ENCODE assay signal across 12 cellular contexts in the genomic region with DNA sequence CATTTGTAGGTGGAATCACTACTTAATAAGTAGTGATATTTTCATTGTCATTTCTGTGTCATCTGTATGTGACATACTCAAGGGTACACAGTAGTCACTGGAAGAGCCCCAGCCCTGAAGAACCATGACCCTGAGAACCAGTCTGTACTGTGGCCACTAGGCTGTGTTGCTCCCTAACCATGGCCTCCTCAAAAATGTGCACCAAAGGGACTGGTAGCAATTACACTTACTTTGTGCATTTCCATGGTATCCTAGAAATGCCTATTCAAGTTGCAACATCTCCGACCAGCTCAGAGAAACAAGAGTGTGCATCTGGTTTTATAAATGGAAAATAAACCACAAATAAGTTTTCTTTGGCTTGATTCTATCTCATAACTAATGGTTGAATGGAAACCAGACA.
DNase-seq lines count a peak whose midpoint lies in the region; ATAC-seq and TF ChIP-seq lines count a peak whose summit lies in the region.
"Had no signal": no experiment of that assay in that cellular context is flagged by ENCODE, and none has a peak within 500 bp of the region (broad histone marks: within the 10 kb centered on the region; RNA-seq: fewer than 3 reads in every experiment).

No MANE protein-coding gene starts in this region.

- no peak overlapping the region for H3K9ac ChIP-seq in adipocyte (ENCODE audit: low read length)

- H3K27me3 ChIP-seq in adipocyte (replicated peaks; ENCODE audit: control insufficient read depth, insufficient read depth, low read length) (no peaks in the 10 kb centered on the region), dorsolateral prefrontal cortex (no peaks in the 10 kb centered on the region)

- peak; percentile 42 for ATAC-seq in HG02885 (IDR thresholded peaks at IDR 0.05; ENCODE audit: poor library complexity, unreplicated experiment)

- H3K4me1 Mint-ChIP-seq in activated CD4-positive, alpha-beta T cell treated with anti-CD3 and anti-CD28 coated beads, Interleukin-2, amount 10 ng/mL, durations not matched to agents 24 days and 14 days = peaks cover 64% of the 10 kb centered on the region
- H3K4me1 Mint-ChIP-seq in osteocyte (ENCODE audit: unreplicated experiment) = peaks cover 44% of the 10 kb centered on the region

- H3K36me3 Mint-ChIP-seq in activated CD4-positive, alpha-beta T cell treated with anti-CD3 and anti-CD28 coated beads, Interleukin-2, amount 10 ng/mL, durations not matched to agents 24 days and 14 days (ENCODE audit: low read depth) = peaks cover 77% of the 10 kb centered on the region
- peaks cover 4% of the 10 kb centered on the region for H3K36me3 Mint-ChIP-seq in osteocyte (ENCODE audit: unreplicated experiment)

- H3K4me1 ChIP-seq in adipocyte (ENCODE audit: control insufficient read depth, insufficient read depth, low read length) = peaks cover 55% of the 10 kb centered on the region

- H3K27ac Mint-ChIP-seq in activated CD4-positive, alpha-beta T cell treated with anti-CD3 and anti-CD28 coated beads, Interleukin-2, amount 10 ng/mL, durations not matched to agents 24 days and 14 days = peak overlapping the region; percentile 29
- H3K27ac Mint-ChIP-seq in osteocyte (ENCODE audit: unreplicated experiment) = peak overlapping the region; percentile 87
- H3K27ac Mint-ChIP-seq: naive B cell had no signal

- intact Hi-C loops in activated CD4-positive, alpha-beta T cell treated with anti-CD3 and anti-CD28 coated beads, Interleukin-2, amount 10 ng/mL, durations not matched to agents 24 days and 14 days (cut with micrococcal nuclease) = loop anchor here (2.0 kb wide), 2 partner anchors 52 to 116 kb away; no protein-coding TSS in a partner anchor
- intact Hi-C loops in dorsolateral prefrontal cortex (cut with DNase I) = no loop called here

- H3K9me3 ChIP-seq in adipocyte (ENCODE audit: control insufficient read depth, low read length) = no peaks in the 10 kb centered on the region

- H3K27ac ChIP-seq in dorsolateral prefrontal cortex = peak overlapping the region in 5 of 59 donors; percentile 0 to 27 (median 7)
- H3K27ac ChIP-seq: VCaP had no signal

- no peaks in the 10 kb centered on the region for H3K36me3 ChIP-seq in adipocyte (ENCODE audit: control insufficient read depth, insufficient read depth, low read length, severe bottlenecking)

- H3K4me3 ChIP-seq in adipocyte (ENCODE audit: low read length) (no peak overlapping the region), dorsolateral prefrontal cortex (no peak overlapping the region)

- H3K4me3 Mint-ChIP-seq in activated CD4-positive, alpha-beta T cell treated with anti-CD3 and anti-CD28 coated beads, Interleukin-2, amount 10 ng/mL, durations not matched to agents 24 days and 14 days = no peak overlapping the region
- no peak overlapping the region for H3K4me3 Mint-ChIP-seq in osteocyte (ENCODE audit: unreplicated experiment)
- H3K4me3 Mint-ChIP-seq: naive B cell had no signal

- H3K9me3 Mint-ChIP-seq in activated CD4-positive, alpha-beta T cell treated with anti-CD3 and anti-CD28 coated beads, Interleukin-2, amount 10 ng/mL, durations not matched to agents 24 days and 14 days = peaks cover 18% of the 10 kb centered on the region
- H3K9me3 Mint-ChIP-seq in osteocyte (ENCODE audit: unreplicated experiment) = no peaks in the 10 kb centered on the region
- H3K9me3 Mint-ChIP-seq: naive B cell had no signal

- no peaks in the 10 kb centered on the region for H3K27me3 Mint-ChIP-seq in activated CD4-positive, alpha-beta T cell treated with anti-CD3 and anti-CD28 coated beads, Interleukin-2, amount 10 ng/mL, durations not matched to agents 24 days and 14 days
- no peaks in the 10 kb centered on the region for H3K27me3 Mint-ChIP-seq in osteocyte (ENCODE audit: unreplicated experiment)
- H3K27me3 Mint-ChIP-seq: naive B cell had no signal

- peak; percentile 33 for TF ChIP-seq CTCF in osteocyte (IDR thresholded peaks at IDR 0.05)
- TF ChIP-seq CTCF in dorsolateral prefrontal cortex (IDR thresholded peaks at IDR 0.05 in 54 of 56, conservative IDR thresholded peaks at IDR 0.05 in 2 of 56; ENCODE audit: low read depth in 1 of 56, partially characterized antibody in 56 of 56) = peak in 7 of 56 donors; percentile 7 to 33 (median 19)

- DNase-seq in activated CD4-positive, alpha-beta T cell treated with anti-CD3 and anti-CD28 coated beads, Interleukin-2, amount 10 ng/mL, durations not matched to agents 24 days and 14 days = no peak
- DNase-seq in activated CD4-positive, alpha-beta T cell treated with anti-CD3 and anti-CD28 coated beads, Interleukin-2, amount 50 U/mL, for 4 hours = no peak
- DNase-seq in adipocyte (ENCODE audit: low read depth) = peak; percentile 88
- DNase-seq in osteocyte (ENCODE audit: extremely low spot score, unreplicated experiment) = no peak
- no peak for DNase-seq in DMS 273 (lab: John Stamatoyannopoulos, UW; ENCODE audit: unreplicated experiment)
- DNase-seq in dorsolateral prefrontal cortex = no peak
- DNase-seq in NCI-H510A treated with DMSO at 0.1 percent for 48 hours (lab: John Stamatoyannopoulos, UW) = no peak
- DNase-seq: anterior cingulate cortex; naive B cell; stimulated activated CD4-positive, alpha-beta T cell treated with anti-CD3 and anti-CD28 coated beads, Interleukin-4, amount 100 ng/mL, for 1 hour had no signal
